Comparison of ENCODE assay signal across 24 cellular contexts in genomic region chr14:91127924-91128323, GRCh38. TPM values are rescaled to one million over a fixed set of nuclear protein-coding genes. Genes with fewer than 3 reads are reported as not detected.
A peak's percentile ranks its signal among the peaks of the same experiment; 100 is the strongest.
DNase-seq lines count a peak whose midpoint lies in the region; ATAC-seq and TF ChIP-seq lines count a peak whose summit lies in the region.
"Had no signal": no experiment of that assay in that cellular context is flagged by ENCODE, and none has a peak within 500 bp of the region (broad histone marks: within the 10 kb centered on the region; RNA-seq: fewer than 3 reads in every experiment).

No MANE protein-coding gene starts in this region.

- H3K27ac ChIP-seq in esophagus muscularis mucosa (replicated peaks in 1 of 4) (peak overlapping the region; percentile 47 to 98 (median 82)), prostate gland (peak overlapping the region; percentile 66 to 68)
- H3K27ac ChIP-seq: HL-60 had no signal

- H3K4me1 ChIP-seq in esophagus muscularis mucosa = peaks cover 47 to 62% (median 49%) of the 10 kb centered on the region in 4 donors
- H3K4me1 ChIP-seq in prostate gland (replicated peaks) = peaks cover 3% of the 10 kb centered on the region

- H3K4me3 ChIP-seq in esophagus muscularis mucosa = no peak overlapping the region
- no peak overlapping the region for H3K4me3 ChIP-seq in prostate gland
- H3K4me3 ChIP-seq: tibial nerve had no signal

- H3K36me3 Mint-ChIP-seq in natural killer cell = no peaks in the 10 kb centered on the region
- no peaks in the 10 kb centered on the region for H3K36me3 Mint-ChIP-seq in natural killer cell treated with Interleukin-12 subunit alpha and Interleukin-12 subunit beta and Interleukin-15 and Interleukin-18, amount 100 ng/mL, for 72 hours

- intact Hi-C loops in natural killer cell (cut with micrococcal nuclease) (no loop called here), esophagus muscularis mucosa (cut with DNase I) (no loop called here), prostate gland (cut with DNase I) (no loop called here)

- no peaks in the 10 kb centered on the region for H3K27me3 ChIP-seq in esophagus muscularis mucosa
- no peaks in the 10 kb centered on the region for H3K27me3 ChIP-seq in prostate gland (replicated peaks; ENCODE audit: insufficient read depth)
- H3K27me3 ChIP-seq: tibial nerve had no signal

- DNase-seq in natural killer cell = no peak
- DNase-seq in natural killer cell treated with Interleukin-12 subunit alpha and Interleukin-12 subunit beta and Interleukin-15 and Interleukin-18, amount 100 ng/mL, for 72 hours (ENCODE audit: low spot score) = no peak
- no peak for DNase-seq in esophagus muscularis mucosa (ENCODE audit: extremely low spot score)
- no peak for DNase-seq in prostate gland (ENCODE audit: low spot score)
- no peak for DNase-seq in anterior cingulate cortex (lab: John Stamatoyannopoulos, UW)
- DNase-seq in activated CD4-positive, alpha-beta T cell treated with anti-CD3 and anti-CD28 coated beads, Interleukin-2, amount 50 U/mL, for 48 hours = no peak
- no peak for DNase-seq in DMS53 treated with DMSO at 0.1 percent for 48 hours (lab: John Stamatoyannopoulos, UW; ENCODE audit: unreplicated experiment)
- DNase-seq: ACHN; activated CD4-positive, alpha-beta T cell treated with anti-CD3 and anti-CD28 coated beads, Interleukin-2, amount 50 U/mL, for 1 hour; activated naive CD4-positive, alpha-beta T cell treated with anti-CD3 and anti-CD28 coated beads, Interleukin-2, amount 50 U/mL, for 16 hours; DND-41; erythroblast; midbrain; NCI-H1092 treated with DMSO at 0.1 percent for 48 hours; NCI-H2107; NCI-H524 treated with DMSO at 0.1 percent for 48 hours; nucleus accumbens; OCI-M1; SK-N-SH; stimulated activated CD4-positive, alpha-beta T cell treated with anti-CD3 and anti-CD28 coated beads, Interleukin-4, amount 100 ng/mL, for 24 hours had no signal

- no peaks in the 10 kb centered on the region for H3K27me3 Mint-ChIP-seq in natural killer cell (ENCODE audit: low read depth in 2 of 2)
- no peaks in the 10 kb centered on the region for H3K27me3 Mint-ChIP-seq in natural killer cell treated with Interleukin-12 subunit alpha and Interleukin-12 subunit beta and Interleukin-15 and Interleukin-18, amount 100 ng/mL, for 72 hours
- H3K27me3 Mint-ChIP-seq: dendritic cell treated with granulocyte-macrophage colony-stimulating factor and Interleukin-4, amounts not matched to agents 40 ng/mL and 50 ng/mL, for 4 days had no signal

- peak overlapping the region; percentile 23 to 53 for H3K27ac Mint-ChIP-seq in natural killer cell
- H3K27ac Mint-ChIP-seq in natural killer cell treated with Interleukin-12 subunit alpha and Interleukin-12 subunit beta and Interleukin-15 and Interleukin-18, amount 100 ng/mL, for 72 hours = peak overlapping the region in 1 of 2 donors; percentile 30
- H3K27ac Mint-ChIP-seq: dendritic cell treated with granulocyte-macrophage colony-stimulating factor and Interleukin-4, amounts not matched to agents 40 ng/mL and 50 ng/mL, for 4 days had no signal

- no peak for TF ChIP-seq EP300 in esophagus muscularis mucosa (IDR thresholded peaks at IDR 0.05)

- H3K36me3 ChIP-seq in esophagus muscularis mucosa (peaks cover 5 to 44% (median 28%) of the 10 kb centered on the region in 4 donors), prostate gland (no peaks in the 10 kb centered on the region)

- no peak for TF ChIP-seq POLR2A in esophagus muscularis mucosa (IDR thresholded peaks at IDR 0.05; ENCODE audit: low read depth)
- no peak for TF ChIP-seq POLR2A in prostate gland (IDR thresholded peaks at IDR 0.05)

- no peak overlapping the region for H3K4me3 Mint-ChIP-seq in natural killer cell
- no peak overlapping the region for H3K4me3 Mint-ChIP-seq in natural killer cell treated with Interleukin-12 subunit alpha and Interleukin-12 subunit beta and Interleukin-15 and Interleukin-18, amount 100 ng/mL, for 72 hours
- H3K4me3 Mint-ChIP-seq: dendritic cell treated with granulocyte-macrophage colony-stimulating factor and Interleukin-4, amounts not matched to agents 40 ng/mL and 50 ng/mL, for 4 days had no signal

- no peaks in the 10 kb centered on the region for H3K9me3 ChIP-seq in esophagus muscularis mucosa
- H3K9me3 ChIP-seq in prostate gland = no peaks in the 10 kb centered on the region
- H3K9me3 ChIP-seq: SK-N-SH had no signal

- 100% methylated on average over 4 of the region's 4 CpGs for WGBS in esophagus muscularis mucosa
- WGBS in prostate gland = 95% methylated on average over 4 of the region's 4 CpGs

- TF ChIP-seq CTCF in natural killer cell (IDR thresholded peaks at IDR 0.05) (no peak), esophagus muscularis mucosa (IDR thresholded peaks at IDR 0.05) (no peak), prostate gland (IDR thresholded peaks at IDR 0.05) (no peak)

- no peaks in the 10 kb centered on the region for H3K9me3 Mint-ChIP-seq in natural killer cell
- no peaks in the 10 kb centered on the region for H3K9me3 Mint-ChIP-seq in natural killer cell treated with Interleukin-12 subunit alpha and Interleukin-12 subunit beta and Interleukin-15 and Interleukin-18, amount 100 ng/mL, for 72 hours
- H3K9me3 Mint-ChIP-seq: dendritic cell treated with granulocyte-macrophage colony-stimulating factor and Interleukin-4, amounts not matched to agents 40 ng/mL and 50 ng/mL, for 4 days had no signal

- H3K4me1 Mint-ChIP-seq in natural killer cell = peaks cover 16 to 53% of the 10 kb centered on the region in 2 donors
- H3K4me1 Mint-ChIP-seq in natural killer cell treated with Interleukin-12 subunit alpha and Interleukin-12 subunit beta and Interleukin-15 and Interleukin-18, amount 100 ng/mL, for 72 hours (ENCODE audit: low read depth in 2 of 2) = peaks cover 14 to 26% of the 10 kb centered on the region in 2 donors

- ATAC-seq in natural killer cell (no peak), HG03354 (IDR thresholded peaks at IDR 0.05; ENCODE audit: poor library complexity, severe bottlenecking, unreplicated experiment) (no peak)
- ATAC-seq in natural killer cell treated with Interleukin-12 subunit alpha and Interleukin-12 subunit beta and Interleukin-15 and Interleukin-18, amount 100 ng/mL, for 72 hours = no peak

RNA-seq across cellular contexts. Expression of gene DGLUCY, which starts 14.1 kb away (rescaled TPM):
- total RNA-seq in natural killer cell (100 to 1,000 TPM; 108 to 142 (median 110) TPM), esophagus muscularis mucosa (10 to 100 TPM; 47.2 to 88.2 (median 66.5) TPM), prostate gland (100 to 1,000 TPM in 1 of 2 donors, 10 to 100 TPM in 1; 88.0 to 148 TPM)
- 10 to 100 TPM; 28.4 to 78.3 TPM for total RNA-seq in natural killer cell treated with Interleukin-12 subunit alpha and Interleukin-12 subunit beta and Interleukin-15 and Interleukin-18, amount 100 ng/mL, for 72 hours
